In the genomic region with DNA sequence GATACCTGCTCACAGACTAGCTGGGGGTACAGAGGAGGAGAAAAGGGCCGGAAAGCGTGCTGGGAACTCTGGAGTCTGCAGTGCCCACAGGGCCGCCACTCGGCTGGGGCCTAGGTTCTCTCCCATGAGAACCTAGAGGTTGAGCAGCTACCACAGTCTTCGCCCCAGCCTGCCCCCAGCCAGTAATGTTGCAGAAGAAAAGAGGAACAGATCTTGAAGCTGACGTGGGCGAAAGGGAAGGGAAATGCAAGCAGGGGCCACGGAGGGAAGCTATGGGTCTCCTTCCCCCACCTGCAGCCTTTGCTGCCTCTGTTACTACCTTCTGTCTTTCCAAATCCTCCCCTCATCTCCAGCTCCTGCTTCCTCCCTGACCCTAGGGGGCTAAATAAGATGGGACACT, we compare ENCODE assay signal across 10 cellular contexts. TPM values are rescaled to one million over a fixed set of nuclear protein-coding genes. Genes with fewer than 3 reads are reported as not detected.
A peak's percentile ranks its signal among the peaks of the same experiment; 100 is the strongest.
DNase-seq lines count a peak whose midpoint lies in the region; ATAC-seq lines count a peak whose summit lies in the region.
"Had no signal": no experiment of that assay in that cellular context is flagged by ENCODE, and none has a peak within 500 bp of the region (broad histone marks: within the 10 kb centered on the region; RNA-seq: fewer than 3 reads in every experiment).

No MANE protein-coding gene starts in this region.

- peak; percentile 63 for ATAC-seq in GM18868 (IDR thresholded peaks at IDR 0.05; ENCODE audit: unreplicated experiment)
- ATAC-seq in left ventricle myocardium superior: no peak
- ATAC-seq in HG03432 (IDR thresholded peaks at IDR 0.05; ENCODE audit: unreplicated experiment): no peak
- no peak for ATAC-seq in HG03135 (IDR thresholded peaks at IDR 0.05; ENCODE audit: unreplicated experiment)

- intact Hi-C loops in left ventricle myocardium superior (cut with micrococcal nuclease): loop anchor here (10.0 kb wide), 1 partner anchor 55 kb away; no protein-coding TSS in a partner anchor

- DNase-seq in AML-193 (lab: John Stamatoyannopoulos, UW): peak; percentile 90
- peak; percentile 56 for DNase-seq in NAMALWA (ENCODE audit: low spot score)
- peak; percentile 46 for DNase-seq in left ventricle myocardium superior
- no peak for DNase-seq in GOT3 (lab: John Stamatoyannopoulos, UW)
- no peak for DNase-seq in NCI-H526 treated with DMSO at 0.1 percent for 48 hours (lab: John Stamatoyannopoulos, UW)
- DNase-seq: H7, NCI-H2171 treated with DMSO at 0.1 percent for 48 hours had no signal

RNA-seq across cellular contexts. Expression of gene P2RY2, which starts 28.8 kb away (rescaled TPM):
- 19.7 TPM for total RNA-seq in left ventricle myocardium superior

RNA-seq across cellular contexts. Expression of gene FCHSD2, which starts 47.2 kb away (rescaled TPM):
- 32.7 TPM for total RNA-seq in left ventricle myocardium superior

Comparison
In these comparisons a context has a peak if more than half of its experiments do, and no peak if none do; other contexts are left out.
1. DNase-seq: peak in AML-193 (2 of 2), NAMALWA (single experiment) and left ventricle myocardium superior (single experiment); none in GOT3 (single experiment) and NCI-H526 treated with DMSO at 0.1 percent for 48 hours (single experiment).